In the genomic region with DNA sequence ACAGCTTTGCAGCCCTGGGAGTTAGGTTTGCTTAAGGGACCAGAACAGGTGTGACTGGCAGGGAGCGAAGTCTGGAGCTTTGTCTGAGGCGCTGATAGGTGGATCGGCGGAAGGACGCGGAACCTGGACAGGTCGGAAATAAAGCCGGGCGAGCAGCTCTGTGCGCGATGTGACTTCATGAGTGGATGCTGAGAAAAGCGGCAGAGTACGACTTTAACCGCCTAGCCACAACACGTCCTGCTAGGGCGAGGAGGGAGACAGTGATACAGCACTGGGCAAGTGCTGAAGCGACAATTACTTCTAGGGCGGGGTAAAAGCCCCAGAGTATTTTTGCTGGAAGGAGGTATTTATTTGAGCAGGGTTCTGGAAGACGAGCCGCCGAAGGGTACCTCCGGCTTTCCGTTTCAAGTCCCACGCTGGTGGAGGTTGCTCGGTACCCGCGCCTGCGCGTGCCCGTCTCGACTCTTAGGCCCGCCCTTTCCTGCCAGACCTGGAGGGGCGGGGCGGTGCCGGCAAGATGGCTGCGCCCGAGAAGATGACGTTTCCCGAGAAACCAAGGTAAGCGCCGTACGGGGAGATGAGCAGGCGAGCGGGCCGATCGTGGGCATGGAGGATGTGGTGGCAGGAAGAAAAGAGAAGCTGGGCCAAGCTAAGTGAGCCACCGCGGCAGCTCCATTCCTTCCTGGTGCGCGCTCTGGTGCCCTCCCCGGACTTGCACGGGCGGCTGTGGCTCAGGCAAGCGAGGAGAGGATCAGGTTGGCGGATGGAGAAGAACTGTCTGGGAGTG, we compare ENCODE assay signal across 8 cellular contexts. TPM values are rescaled to one million over a fixed set of nuclear protein-coding genes. Genes with fewer than 3 reads are reported as not detected.
DNase-seq lines count a peak whose midpoint lies in the region; ATAC-seq and TF ChIP-seq lines count a peak whose summit lies in the region.

A gene with protein sequence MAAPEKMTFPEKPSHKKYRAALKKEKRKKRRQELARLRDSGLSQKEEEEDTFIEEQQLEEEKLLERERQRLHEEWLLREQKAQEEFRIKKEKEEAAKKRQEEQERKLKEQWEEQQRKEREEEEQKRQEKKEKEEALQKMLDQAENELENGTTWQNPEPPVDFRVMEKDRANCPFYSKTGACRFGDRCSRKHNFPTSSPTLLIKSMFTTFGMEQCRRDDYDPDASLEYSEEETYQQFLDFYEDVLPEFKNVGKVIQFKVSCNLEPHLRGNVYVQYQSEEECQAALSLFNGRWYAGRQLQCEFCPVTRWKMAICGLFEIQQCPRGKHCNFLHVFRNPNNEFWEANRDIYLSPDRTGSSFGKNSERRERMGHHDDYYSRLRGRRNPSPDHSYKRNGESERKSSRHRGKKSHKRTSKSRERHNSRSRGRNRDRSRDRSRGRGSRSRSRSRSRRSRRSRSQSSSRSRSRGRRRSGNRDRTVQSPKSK (plus strand): TSS at position 506 of the 787 bp plus-strand sequence. CDS start 12 bp downstream, at position 518.

- peak; percentile 41 to 54 for TF ChIP-seq POLR2A in gastrocnemius medialis (IDR thresholded peaks at IDR 0.05)

- ATAC-seq in HG02970 (IDR thresholded peaks at IDR 0.05; ENCODE audit: low FRiP score, unreplicated experiment) (peak; percentile 93), gastrocnemius medialis (peak; percentile 89 to 95)

- intact Hi-C loops in gastrocnemius medialis (cut with DNase I; ENCODE audit: low total_unique reads), result loop anchor here (1.0 to 5.0 kb wide), 3 partner anchors 62 to 929 kb away; a partner anchor contains a TSS

- in situ Hi-C loops in astrocyte of the spinal cord (cut with HindIII; ENCODE audit: low sequenced_read_pairs), result no loop called here
- in situ Hi-C loops in gastrocnemius medialis (cut with MboI; ENCODE audit: low sequenced_read_pairs in 4 of 4), result loop anchor here in 1 of 4 donors (25.0 kb wide), 1 partner anchor 922 kb away; a partner anchor contains a TSS

- peak within 1 kb of the TSS; percentile 85 for H3K4me3 ChIP-seq in astrocyte of the spinal cord (ENCODE audit: low read depth, low read length)
- H3K4me3 ChIP-seq in iPS DF 6.9 (ENCODE audit: low read length), result peak within 1 kb of the TSS; percentile 96; the same call in 1 of the 2 replicates
- H3K4me3 ChIP-seq in gastrocnemius medialis, result peak within 1 kb of the TSS; percentile 71 to 78 (median 76)

- H3K4me1 ChIP-seq in iPS DF 6.9 (ENCODE audit: control insufficient read depth, insufficient read depth, low read length), result no peaks in the 10 kb centered on the region
- H3K4me1 ChIP-seq in gastrocnemius medialis, result peaks cover 7 to 10% of the 10 kb centered on the region in 2 donors

- H3K27me3 ChIP-seq in iPS DF 6.9 (ENCODE audit: control insufficient read depth, insufficient read depth, low read length) (no peaks in the 10 kb centered on the region), gastrocnemius medialis (no peaks in the 10 kb centered on the region)

- WGBS in iPS DF 6.9 (ENCODE audit: insufficient coverage, insufficient read length), result no CpG with 5 or more reads among the region's 55 CpGs

- no peaks in the 10 kb centered on the region for H3K36me3 ChIP-seq in iPS DF 6.9 (ENCODE audit: control insufficient read depth, insufficient read depth, low read length)
- H3K36me3 ChIP-seq in gastrocnemius medialis, result no peaks in the 10 kb centered on the region

- H3K9me3 ChIP-seq in iPS DF 6.9 (ENCODE audit: control insufficient read depth, insufficient read depth, low read length) (no peaks in the 10 kb centered on the region), gastrocnemius medialis (no peaks in the 10 kb centered on the region)

- TF ChIP-seq CTCF in astrocyte of the spinal cord (IDR thresholded peaks at IDR 0.05; ENCODE audit: low read depth, low read length) (no peak), gastrocnemius medialis (IDR thresholded peaks at IDR 0.05 in 4 of 5, conservative IDR thresholded peaks at IDR 0.05 in 1 of 5) (no peak)

- no peak within 1 kb of the TSS for H3K27ac ChIP-seq in iPS DF 6.9 (ENCODE audit: low read length)
- peak within 1 kb of the TSS; percentile 73 to 86 (median 82) for H3K27ac ChIP-seq in gastrocnemius medialis

- DNase-seq in NCI-H1436 (lab: John Stamatoyannopoulos, UW) (peak; percentile 61), NCI-H1436 treated with DMSO at 0.1 percent for 48 hours (lab: John Stamatoyannopoulos, UW) (no peak), NCI-H1930 (lab: John Stamatoyannopoulos, UW) (peak; percentile 51 to 70), T-helper 9 cell (peak; percentile 87), astrocyte of the spinal cord (ENCODE audit: low read depth, low spot score) (peak; percentile 88), iPS DF 6.9 (ENCODE audit: low read depth, low spot score) (no peak), gastrocnemius medialis (peak; percentile 52 to 72)

RNA-seq across cellular contexts. Expression of the gene that starts here (rescaled TPM):
- 1 to 10 TPM; 3.9 to 8.4 (median 6.9) TPM for total RNA-seq in gastrocnemius medialis

Comparison
In these comparisons a context has a peak if more than half of its experiments do, and no peak if none do; other contexts are left out.
1. DNase-seq: peak in NCI-H1436 (single experiment), NCI-H1930 (2 of 2), T-helper 9 cell (single experiment), astrocyte of the spinal cord (single experiment) and gastrocnemius medialis (2 of 2); none in NCI-H1436 treated with DMSO at 0.1 percent for 48 hours (single experiment) and iPS DF 6.9 (single experiment).
2. Peak in every context shown above with its lines, with median percentiles within 50 percentile points of each other: H3K4me3 ChIP-seq.